Comparison of ENCODE assay signal across 22 cellular contexts in genomic region chr3:30670292-30670691, GRCh38.
DNase-seq lines count a peak whose midpoint lies in the region; ATAC-seq lines count a peak whose summit lies in the region.
"Had no signal": no experiment of that assay in that cellular context is flagged by ENCODE, and none has a peak within 500 bp of the region (broad histone marks: within the 10 kb centered on the region; RNA-seq: fewer than 3 reads in every experiment).

No MANE protein-coding gene starts in this region.

- no peaks in the 10 kb centered on the region for H3K27me3 ChIP-seq in mesenchymal stem cell (ENCODE audit: control insufficient read depth in 1 of 2, insufficient read depth in 1 of 2, low read length in 2 of 2)
- H3K27me3 ChIP-seq: cardiac muscle cell, testis, vagina had no signal

- H4K91ac ChIP-seq in mesenchymal stem cell (ENCODE audit: low read length) = no peak overlapping the region

- no peak overlapping the region for H2BK120ac ChIP-seq in mesenchymal stem cell (ENCODE audit: low read depth, low read length)

- H3K9ac ChIP-seq in mesenchymal stem cell (ENCODE audit: low read length) = no peak overlapping the region

- no peak overlapping the region for H3K4ac ChIP-seq in mesenchymal stem cell (ENCODE audit: low read depth in 1 of 2, low read length in 2 of 2)

- no peak overlapping the region for H2BK15ac ChIP-seq in mesenchymal stem cell (ENCODE audit: low read depth, poor library complexity, severe bottlenecking)

- H3K27ac Mint-ChIP-seq in activated naive CD4-positive, alpha-beta T cell treated with anti-CD3 and anti-CD28 coated beads, Interleukin-2, amount 50 U/mL, for 24 hours = peak overlapping the region; percentile 81
- H3K27ac Mint-ChIP-seq in T-helper 17 cell = peak overlapping the region; percentile 32
- peak overlapping the region; percentile 22 for H3K27ac Mint-ChIP-seq in dendritic cell treated with granulocyte-macrophage colony-stimulating factor and Interleukin-4, amounts not matched to agents 40 ng/mL and 50 ng/mL, for 4 days
- H3K27ac Mint-ChIP-seq in stimulated activated memory B cell treated with anti-CD40 and anti-IgM and Interleukin-4, amounts not matched to agents 10 μg/mL and 1 μg/mL and 100 μg/mL, for 72 hours = peak overlapping the region; percentile 65
- H3K27ac Mint-ChIP-seq: mesothelial cell of epicardium, progenitor cell of endocrine pancreas had no signal

- DNase-seq in activated naive CD4-positive, alpha-beta T cell treated with Interleukin-2 at 50 U/mL for 16 hours = no peak
- no peak for DNase-seq in T-helper 17 cell
- DNase-seq in hypothalamus (lab: John Stamatoyannopoulos, UW) = no peak
- no peak for DNase-seq in mesenchymal stem cell
- DNase-seq: activated T-cell treated with anti-CD3 and anti-CD28 coated beads, Interleukin-2, amount 50 U/mL, for 48 hours; amniotic stem cell; GDM1; head of caudate nucleus; left colon; NCI-H1417; PC-9; SHP77 treated with DMSO at 0.1 percent for 48 hours; testis had no signal

- H2AFZ ChIP-seq in mesenchymal stem cell (ENCODE audit: low read depth, low read length) = no peak overlapping the region
- H2AFZ ChIP-seq: PC-9 had no signal

- H3K18ac ChIP-seq in mesenchymal stem cell (ENCODE audit: low read depth in 1 of 2, low read length in 2 of 2) = no peak overlapping the region

- no peak overlapping the region for H2BK5ac ChIP-seq in mesenchymal stem cell (ENCODE audit: low read depth, low read length, poor library complexity, severe bottlenecking)

- H2BK12ac ChIP-seq in mesenchymal stem cell (ENCODE audit: low read length in 2 of 2) = no peak overlapping the region

- no peak overlapping the region for H4K8ac ChIP-seq in mesenchymal stem cell (ENCODE audit: low read length)

- peaks cover 97% of the 10 kb centered on the region for H3K4me1 Mint-ChIP-seq in activated naive CD4-positive, alpha-beta T cell treated with anti-CD3 and anti-CD28 coated beads, Interleukin-2, amount 50 U/mL, for 24 hours
- peaks cover 67% of the 10 kb centered on the region for H3K4me1 Mint-ChIP-seq in T-helper 17 cell
- peaks cover 47% of the 10 kb centered on the region for H3K4me1 Mint-ChIP-seq in dendritic cell treated with granulocyte-macrophage colony-stimulating factor and Interleukin-4, amounts not matched to agents 40 ng/mL and 50 ng/mL, for 4 days (ENCODE audit: low read depth)
- peaks cover 67% of the 10 kb centered on the region for H3K4me1 Mint-ChIP-seq in stimulated activated memory B cell treated with anti-CD40 and anti-IgM and Interleukin-4, amounts not matched to agents 10 μg/mL and 1 μg/mL and 100 μg/mL, for 72 hours

- H3K36me3 Mint-ChIP-seq in activated naive CD4-positive, alpha-beta T cell treated with anti-CD3 and anti-CD28 coated beads, Interleukin-2, amount 50 U/mL, for 24 hours = peaks cover 63% of the 10 kb centered on the region
- H3K36me3 Mint-ChIP-seq in T-helper 17 cell (ENCODE audit: low read depth) = peaks cover 14% of the 10 kb centered on the region
- H3K36me3 Mint-ChIP-seq in dendritic cell treated with granulocyte-macrophage colony-stimulating factor and Interleukin-4, amounts not matched to agents 40 ng/mL and 50 ng/mL, for 4 days (ENCODE audit: low read depth) = peaks cover 74% of the 10 kb centered on the region
- peaks cover 71% of the 10 kb centered on the region for H3K36me3 Mint-ChIP-seq in stimulated activated memory B cell treated with anti-CD40 and anti-IgM and Interleukin-4, amounts not matched to agents 10 μg/mL and 1 μg/mL and 100 μg/mL, for 72 hours

- no peaks in the 10 kb centered on the region for H3K9me3 Mint-ChIP-seq in activated naive CD4-positive, alpha-beta T cell treated with anti-CD3 and anti-CD28 coated beads, Interleukin-2, amount 50 U/mL, for 24 hours
- H3K9me3 Mint-ChIP-seq in dendritic cell treated with granulocyte-macrophage colony-stimulating factor and Interleukin-4, amounts not matched to agents 40 ng/mL and 50 ng/mL, for 4 days = no peaks in the 10 kb centered on the region
- H3K9me3 Mint-ChIP-seq in stimulated activated memory B cell treated with anti-CD40 and anti-IgM and Interleukin-4, amounts not matched to agents 10 μg/mL and 1 μg/mL and 100 μg/mL, for 72 hours = peaks cover 6% of the 10 kb centered on the region
- H3K9me3 Mint-ChIP-seq: CD14-positive monocyte, mesothelial cell of epicardium had no signal

- H3K79me1 ChIP-seq in mesenchymal stem cell (replicated peaks; ENCODE audit: low read length, poor library complexity, severe bottlenecking) = peaks cover 32% of the 10 kb centered on the region

- ATAC-seq in T-helper 17 cell = no peak
- ATAC-seq in stimulated activated memory B cell treated with anti-CD40 and anti-IgM and Interleukin-4, amounts not matched to agents 10 μg/mL and 1 μg/mL and 100 μg/mL, for 72 hours = no peak
- ATAC-seq: left colon had no signal

- H2AK5ac ChIP-seq in mesenchymal stem cell (ENCODE audit: low read length, severe bottlenecking) = no peak overlapping the region

- H3K9me3 ChIP-seq in T-helper 17 cell (ENCODE audit: control insufficient read depth, low read length, poor library complexity, severe bottlenecking) (no peaks in the 10 kb centered on the region), mesenchymal stem cell (ENCODE audit: control insufficient read depth, low read length) (no peaks in the 10 kb centered on the region)
- H3K9me3 ChIP-seq: testis, vagina had no signal

- H3K4me3 ChIP-seq in mesenchymal stem cell (ENCODE audit: insufficient read depth in 1 of 2, low read depth in 1 of 2, low read length in 2 of 2) = no peak overlapping the region
- H3K4me3 ChIP-seq: cardiac muscle cell, PC-9, testis, vagina had no signal

- peak overlapping the region; percentile 61 for H3K4me3 Mint-ChIP-seq in activated naive CD4-positive, alpha-beta T cell treated with anti-CD3 and anti-CD28 coated beads, Interleukin-2, amount 50 U/mL, for 24 hours
- no peak overlapping the region for H3K4me3 Mint-ChIP-seq in T-helper 17 cell
- no peak overlapping the region for H3K4me3 Mint-ChIP-seq in dendritic cell treated with granulocyte-macrophage colony-stimulating factor and Interleukin-4, amounts not matched to agents 40 ng/mL and 50 ng/mL, for 4 days
- no peak overlapping the region for H3K4me3 Mint-ChIP-seq in stimulated activated memory B cell treated with anti-CD40 and anti-IgM and Interleukin-4, amounts not matched to agents 10 μg/mL and 1 μg/mL and 100 μg/mL, for 72 hours
- H3K4me3 Mint-ChIP-seq: CD14-positive monocyte, mesothelial cell of epicardium had no signal

- H3K14ac ChIP-seq in mesenchymal stem cell (ENCODE audit: low read length in 2 of 2) = no peak overlapping the region

- H3K27ac ChIP-seq in mesenchymal stem cell (ENCODE audit: low read length, poor library complexity, severe bottlenecking) = no peak overlapping the region
- H3K27ac ChIP-seq: cardiac muscle cell, HL-60, PC-9, testis, vagina had no signal

- intact Hi-C loops in dendritic cell treated with granulocyte-macrophage colony-stimulating factor and Interleukin-4, amounts not matched to agents 40 ng/mL and 50 ng/mL, for 4 days (cut with micrococcal nuclease) = no loop called here

- H3K36me3 ChIP-seq in mesenchymal stem cell (ENCODE audit: control insufficient read depth in 1 of 2, insufficient read depth in 2 of 2, low read depth in 1 of 2, low read length in 2 of 2) = peaks cover 19 to 95% of the 10 kb centered on the region in 2 experiments

- H3K23ac ChIP-seq in mesenchymal stem cell (ENCODE audit: low read length in 2 of 2) = no peak overlapping the region

- no peaks in the 10 kb centered on the region for H3K4me1 ChIP-seq in mesenchymal stem cell (ENCODE audit: control insufficient read depth, insufficient read depth, low read depth, low read length)
- H3K4me1 ChIP-seq: testis had no signal

- H3K27me3 Mint-ChIP-seq in activated naive CD4-positive, alpha-beta T cell treated with anti-CD3 and anti-CD28 coated beads, Interleukin-2, amount 50 U/mL, for 24 hours = no peaks in the 10 kb centered on the region
- no peaks in the 10 kb centered on the region for H3K27me3 Mint-ChIP-seq in T-helper 17 cell
- H3K27me3 Mint-ChIP-seq in dendritic cell treated with granulocyte-macrophage colony-stimulating factor and Interleukin-4, amounts not matched to agents 40 ng/mL and 50 ng/mL, for 4 days = no peaks in the 10 kb centered on the region
- H3K27me3 Mint-ChIP-seq in stimulated activated memory B cell treated with anti-CD40 and anti-IgM and Interleukin-4, amounts not matched to agents 10 μg/mL and 1 μg/mL and 100 μg/mL, for 72 hours = no peaks in the 10 kb centered on the region
- H3K27me3 Mint-ChIP-seq: progenitor cell of endocrine pancreas had no signal

- H3K4me2 ChIP-seq in mesenchymal stem cell (ENCODE audit: low read length, poor library complexity, severe bottlenecking) = no peak overlapping the region
- H3K4me2 ChIP-seq: PC-9 had no signal

Comparison
In these comparisons a context has a peak if more than half of its experiments do, and no peak if none do; other contexts are left out.
1. H3K27ac Mint-ChIP-seq: peak in every context shown above with its lines; median percentile 81 in activated naive CD4-positive, alpha-beta T cell treated with anti-CD3 and anti-CD28 coated beads, Interleukin-2, amount 50 U/mL, for 24 hours; 65 in stimulated activated memory B cell treated with anti-CD40 and anti-IgM and Interleukin-4, amounts not matched to agents 10 μg/mL and 1 μg/mL and 100 μg/mL, for 72 hours; 32 in T-helper 17 cell; 22 in dendritic cell treated with granulocyte-macrophage colony-stimulating factor and Interleukin-4, amounts not matched to agents 40 ng/mL and 50 ng/mL, for 4 days.